Comparison of ENCODE assay signal across 9 cellular contexts in genomic region chr9:136729144-136729543, GRCh38. TPM values are rescaled to one million over a fixed set of nuclear protein-coding genes. Genes with fewer than 3 reads are reported as not detected.
A peak's percentile ranks its signal among the peaks of the same experiment; 100 is the strongest.
DNase-seq lines count a peak whose midpoint lies in the region; ATAC-seq and TF ChIP-seq lines count a peak whose summit lies in the region.
"Had no signal": no experiment of that assay in that cellular context is flagged by ENCODE, and none has a peak within 500 bp of the region (broad histone marks: within the 10 kb centered on the region; RNA-seq: fewer than 3 reads in every experiment).

No MANE protein-coding gene starts in this region.

- H3K9me3 ChIP-seq in iPS-18c (ENCODE audit: control insufficient read depth, insufficient read depth, low read length) (no peaks in the 10 kb centered on the region), tibial artery (no peaks in the 10 kb centered on the region)

- H3K4me3 Mint-ChIP-seq in activated CD8-positive, alpha-beta memory T cell treated with anti-CD3 and anti-CD28 coated beads, Interleukin-2, amount 10 ng/mL, durations not matched to agents 7 days and 5 days, result peak overlapping the region; percentile 36
- peak overlapping the region; percentile 100 for H3K4me3 Mint-ChIP-seq in activated CD8-positive, alpha-beta T cell treated with anti-CD3 and anti-CD28 coated beads for 36 hours

- H3K27me3 Mint-ChIP-seq in activated CD8-positive, alpha-beta memory T cell treated with anti-CD3 and anti-CD28 coated beads, Interleukin-2, amount 10 ng/mL, durations not matched to agents 7 days and 5 days, result peaks cover 4% of the 10 kb centered on the region
- no peaks in the 10 kb centered on the region for H3K27me3 Mint-ChIP-seq in activated CD8-positive, alpha-beta T cell treated with anti-CD3 and anti-CD28 coated beads for 36 hours

- H3K27me3 ChIP-seq in tibial artery, result no peaks in the 10 kb centered on the region

- H3K4me3 ChIP-seq in iPS-18c (ENCODE audit: insufficient read depth, low read depth, low read length) (peak overlapping the region; percentile 97), tibial artery (peak overlapping the region; percentile 78 to 79)

- H3K27ac Mint-ChIP-seq in activated CD8-positive, alpha-beta memory T cell treated with anti-CD3 and anti-CD28 coated beads, Interleukin-2, amount 10 ng/mL, durations not matched to agents 7 days and 5 days, result no peak overlapping the region
- no peak overlapping the region for H3K27ac Mint-ChIP-seq in activated CD8-positive, alpha-beta T cell treated with anti-CD3 and anti-CD28 coated beads for 36 hours

- DNase-seq in activated CD8-positive, alpha-beta memory T cell treated with anti-CD3 and anti-CD28 coated beads, Interleukin-2, amount 10 ng/mL, durations not matched to agents 7 days and 5 days, result no peak
- DNase-seq in activated CD8-positive, alpha-beta memory T cell treated with anti-CD3 and anti-CD28 coated beads, Interleukin-2, amount 50 U/mL, for 4 hours, result no peak
- peak; percentile 44 for DNase-seq in activated CD8-positive, alpha-beta T cell treated with anti-CD3 and anti-CD28 coated beads for 36 hours
- DNase-seq in tibial artery, result peak in 1 of 2 donors; percentile 62
- no peak for DNase-seq in NCI-H146 (lab: John Stamatoyannopoulos, UW)
- no peak for DNase-seq in NCI-H1436 treated with DMSO at 0.1 percent for 48 hours (lab: John Stamatoyannopoulos, UW)

- peaks cover 17 to 27% (median 26%) of the 10 kb centered on the region in 3 donors for H3K36me3 ChIP-seq in tibial artery

- no peaks in the 10 kb centered on the region for H3K9me3 Mint-ChIP-seq in activated CD8-positive, alpha-beta memory T cell treated with anti-CD3 and anti-CD28 coated beads, Interleukin-2, amount 10 ng/mL, durations not matched to agents 7 days and 5 days (ENCODE audit: low read depth)
- no peaks in the 10 kb centered on the region for H3K9me3 Mint-ChIP-seq in activated CD8-positive, alpha-beta T cell treated with anti-CD3 and anti-CD28 coated beads for 36 hours

- CTCF ChIA-PET in activated CD8-positive, alpha-beta memory T cell treated with anti-CD3 and anti-CD28 coated beads, Interleukin-2, amount 10 ng/mL, durations not matched to agents 7 days and 5 days (lab: Charles Lee), result interaction anchor here (0.6 to 3.4 kb wide), 22 partner anchors 12 to 511 kb away, joined by 3 to 30 read pairs (median 4); partner anchors contain the start of genes AGPAT2, AJM1, LCN8 and NPDC1
- CTCF ChIA-PET in activated CD8-positive, alpha-beta T cell treated with anti-CD3 and anti-CD28 coated beads for 36 hours (lab: Charles Lee), result interaction anchor here (0.7 to 4.4 kb wide), 14 partner anchors 11 to 359 kb away, joined by 3 to 15 read pairs (median 4); partner anchors contain the start of gene LCN10

- peak overlapping the region in 1 of 2 donors; percentile 65 for H3K27ac ChIP-seq in tibial artery

- peaks cover 31% of the 10 kb centered on the region for H3K4me1 Mint-ChIP-seq in activated CD8-positive, alpha-beta memory T cell treated with anti-CD3 and anti-CD28 coated beads, Interleukin-2, amount 10 ng/mL, durations not matched to agents 7 days and 5 days
- peaks cover 45% of the 10 kb centered on the region for H3K4me1 Mint-ChIP-seq in activated CD8-positive, alpha-beta T cell treated with anti-CD3 and anti-CD28 coated beads for 36 hours (ENCODE audit: low read depth)

- POLR2A ChIA-PET in activated CD8-positive, alpha-beta T cell treated with anti-CD3 and anti-CD28 coated beads for 36 hours (lab: Charles Lee), result interaction anchor here (1.2 to 5.6 kb wide), 13 partner anchors 9 to 65 kb away, joined by 3 to 44 read pairs (median 7); partner anchors contain the start of gene LCN6

- TF ChIP-seq CTCF in activated CD8-positive, alpha-beta T cell treated with anti-CD3 and anti-CD28 coated beads for 36 hours (IDR thresholded peaks at IDR 0.05), result no peak
- TF ChIP-seq CTCF in tibial artery (IDR thresholded peaks at IDR 0.05), result no peak

- peaks cover 0 to 39% (median 27%) of the 10 kb centered on the region in 4 donors for H3K4me1 ChIP-seq in tibial artery

- peaks cover 27% of the 10 kb centered on the region for H3K36me3 Mint-ChIP-seq in activated CD8-positive, alpha-beta memory T cell treated with anti-CD3 and anti-CD28 coated beads, Interleukin-2, amount 10 ng/mL, durations not matched to agents 7 days and 5 days
- H3K36me3 Mint-ChIP-seq in activated CD8-positive, alpha-beta T cell treated with anti-CD3 and anti-CD28 coated beads for 36 hours (ENCODE audit: low read depth), result peaks cover 29% of the 10 kb centered on the region

- no peak for ATAC-seq in activated CD8-positive, alpha-beta memory T cell treated with anti-CD3 and anti-CD28 coated beads, Interleukin-2, amount 10 ng/mL, durations not matched to agents 7 days and 5 days
- peak; percentile 43 for ATAC-seq in activated CD8-positive, alpha-beta T cell treated with anti-CD3 and anti-CD28 coated beads for 36 hours
- ATAC-seq in GM21528 (IDR thresholded peaks at IDR 0.05; ENCODE audit: low FRiP score, unreplicated experiment), result no peak

- intact Hi-C loops in activated CD8-positive, alpha-beta T cell treated with anti-CD3 and anti-CD28 coated beads for 36 hours (cut with micrococcal nuclease), result no loop called here
- intact Hi-C loops in tibial artery (cut with DNase I; ENCODE audit: low total_unique reads), result no loop called here

RNA-seq across cellular contexts. Expression of gene LCN10, which starts 13.6 kb away (rescaled TPM):
- total RNA-seq in activated CD8-positive, alpha-beta memory T cell treated with anti-CD3 and anti-CD28 coated beads, Interleukin-2, amount 10 ng/mL, durations not matched to agents 7 days and 5 days, result under 1 TPM in 1 of 2 experiments, not detected in 1; 0.68 TPM
- total RNA-seq in activated CD8-positive, alpha-beta T cell treated with anti-CD3 and anti-CD28 coated beads for 36 hours, result 1 to 10 TPM; 2.6 to 3.2 TPM
- total RNA-seq: M059J had no signal

RNA-seq across cellular contexts. Expression of gene DIPK1B, which starts 16.8 kb away (rescaled TPM):
- not detected for total RNA-seq in activated CD8-positive, alpha-beta memory T cell treated with anti-CD3 and anti-CD28 coated beads, Interleukin-2, amount 10 ng/mL, durations not matched to agents 7 days and 5 days
- under 1 TPM in 1 of 2 experiments, not detected in 1; 0.14 TPM for total RNA-seq in activated CD8-positive, alpha-beta T cell treated with anti-CD3 and anti-CD28 coated beads for 36 hours

RNA-seq across cellular contexts. Expression of gene LCN6, which starts 19.2 kb away (rescaled TPM):
- total RNA-seq in activated CD8-positive, alpha-beta memory T cell treated with anti-CD3 and anti-CD28 coated beads, Interleukin-2, amount 10 ng/mL, durations not matched to agents 7 days and 5 days, result not detected
- not detected for total RNA-seq in activated CD8-positive, alpha-beta T cell treated with anti-CD3 and anti-CD28 coated beads for 36 hours
- total RNA-seq: M059J had no signal

RNA-seq across cellular contexts. Expression of gene LCN8, which starts 28.9 kb away (rescaled TPM):
- total RNA-seq in activated CD8-positive, alpha-beta memory T cell treated with anti-CD3 and anti-CD28 coated beads, Interleukin-2, amount 10 ng/mL, durations not matched to agents 7 days and 5 days, result not detected
- total RNA-seq in activated CD8-positive, alpha-beta T cell treated with anti-CD3 and anti-CD28 coated beads for 36 hours, result not detected
- total RNA-seq: M059J had no signal

RNA-seq across cellular contexts. Expression of gene LCN15, which starts 35.2 kb away (rescaled TPM):
- total RNA-seq in activated CD8-positive, alpha-beta memory T cell treated with anti-CD3 and anti-CD28 coated beads, Interleukin-2, amount 10 ng/mL, durations not matched to agents 7 days and 5 days, result not detected
- not detected for total RNA-seq in activated CD8-positive, alpha-beta T cell treated with anti-CD3 and anti-CD28 coated beads for 36 hours
- total RNA-seq: M059J had no signal
